ENCODE assay signal across 1 cellular context in genomic region chr6:16284472-16284871, GRCh38.
TF ChIP-seq lines count a peak whose summit lies in the region.

No MANE protein-coding gene starts in this region.

TF ChIP-seq in HepG2, 621 proteins besides CTCF, POLR2A, EP300 and RAD21:
- TF ChIP-seq ZNF460 (CRISPR knock-in tag; IDR thresholded peaks at IDR 0.05; ENCODE audit: borderline replicate concordance), result peak; percentile 50; the same call in 1 of the 2 replicates
- TF ChIP-seq ZNF232 (CRISPR knock-in tag; IDR thresholded peaks at IDR 0.05; ENCODE audit: borderline replicate concordance), result no peak
